Comparison of ENCODE assay signal across 21 cellular contexts in genomic region chr6:133637436-133637835, GRCh38.
"Had no signal": no experiment of that assay in that cellular context is flagged by ENCODE, and none has a peak within 500 bp of the region (broad histone marks: within the 10 kb centered on the region; RNA-seq: fewer than 3 reads in every experiment).

No MANE protein-coding gene starts in this region.

- H3K9me3 ChIP-seq: lower lobe of right lung, ovary, prostate gland, tibial artery had no signal

- DNase-seq: activated B cell treated with CpG ODN at 0.5 μM for 24 hours; activated CD4-positive, alpha-beta T cell treated with anti-CD3 and anti-CD28 coated beads for 36 hours; activated CD4-positive, alpha-beta T cell treated with anti-CD3 and anti-CD28 coated beads, Interleukin-2, amount 50 U/mL, for 4 hours; activated CD8-positive, alpha-beta memory T cell treated with anti-CD3 and anti-CD28 coated beads for 24 hours; activated CD8-positive, alpha-beta memory T cell treated with anti-CD3 and anti-CD28 coated beads, Interleukin-2, amount 50 U/mL, for 4 hours; activated naive CD4-positive, alpha-beta T cell; activated naive CD8-positive, alpha-beta T cell treated with anti-CD3 and anti-CD28 coated beads for 36 hours; activated T-cell treated with anti-CD3 and anti-CD28 coated beads, Interleukin-2, amount 50 U/mL, for 4 hours; amniotic stem cell; cerebellar nuclear complex; effector CD4-positive, alpha-beta T cell; erythroblast; heart right ventricle; lower lobe of right lung; naive thymus-derived CD8-positive, alpha-beta T cell; stimulated activated CD4-positive, alpha-beta T cell treated with anti-CD3 and anti-CD28 coated beads, Interleukin-4, amount 100 ng/mL, for 24 hours; stimulated activated naive CD8-positive, alpha-beta T cell treated with anti-CD3 and anti-CD28 coated beads, Interleukin-15, Interleukin-2, amounts not matched to agents 100 U/mL and 50 U/mL, for 24 hours; T1000 had no signal

- H3K4me3 ChIP-seq: heart right ventricle, lower lobe of right lung, ovary, prostate gland, tibial artery had no signal

- H3K36me3 ChIP-seq: heart right ventricle, lower lobe of right lung, ovary, prostate gland, tibial artery had no signal

- H3K27ac ChIP-seq: lower lobe of right lung, prostate gland had no signal

- ATAC-seq: activated CD4-positive, alpha-beta T cell treated with anti-CD3 and anti-CD28 coated beads for 36 hours; activated T-cell treated with anti-CD3 and anti-CD28 coated beads, Interleukin-2, amount 50 U/mL, for 4 hours; lower lobe of right lung; naive thymus-derived CD8-positive, alpha-beta T cell; stimulated activated naive CD8-positive, alpha-beta T cell treated with anti-CD3 and anti-CD28 coated beads, Interleukin-15, Interleukin-2, amounts not matched to agents 100 U/mL and 50 U/mL, for 24 hours had no signal

- H3K4me1 ChIP-seq: heart right ventricle, lower lobe of right lung, prostate gland had no signal

- H3K27me3 ChIP-seq: heart right ventricle, ovary, tibial artery had no signal
